19 cellular contexts compared by ENCODE assay signal in genomic region chr6:76681781-76682180, GRCh38.
DNase-seq lines count a peak whose midpoint lies in the region; ATAC-seq, FAIRE-seq and TF ChIP-seq lines count a peak whose summit lies in the region.
"Had no signal": no experiment of that assay in that cellular context is flagged by ENCODE, and none has a peak within 500 bp of the region (broad histone marks: within the 10 kb centered on the region; RNA-seq: fewer than 3 reads in every experiment).

No MANE protein-coding gene starts in this region.

- no peaks in the 10 kb centered on the region for H3F3A ChIP-seq in GM23248 (ENCODE audit: insufficient read depth)

- DNase-seq in GM23248: peak; percentile 45
- DNase-seq in Panc1 (ENCODE audit: low read depth, low spot score): no peak
- DNase-seq in endothelial cell of umbilical vein (ENCODE audit: low read depth, low spot score): peak; percentile 82
- DNase-seq in myocyte (ENCODE audit: low read depth): peak; percentile 39
- no peak for DNase-seq in kidney
- no peak for DNase-seq in Caco-2
- DNase-seq in amniotic stem cell (lab: John Stamatoyannopoulos, UW): no peak
- no peak for DNase-seq in activated CD4-positive, alpha-beta T cell treated with anti-CD3 and anti-CD28 coated beads, Interleukin-2, amount 10 ng/mL, durations not matched to agents 24 days and 14 days
- DNase-seq: C1 segment of cervical spinal cord, EL, GOT3, KBM-7, MM.1S, NCI-H1105, NCI-H187, NCI-H446 treated with DMSO at 0.1 percent for 48 hours, NCI-H774 had no signal

- H3K27me3 ChIP-seq in GM23248 (replicated peaks; ENCODE audit: insufficient read depth) (no peaks in the 10 kb centered on the region), Panc1 (ENCODE audit: control insufficient read depth, insufficient read depth, low read length) (no peaks in the 10 kb centered on the region), endothelial cell of umbilical vein (ENCODE audit: control insufficient read depth in 2 of 2, insufficient read depth in 2 of 2, low read length in 2 of 2) (no peaks in the 10 kb centered on the region), Caco-2 (replicated peaks; ENCODE audit: control insufficient read depth, insufficient read depth, low read length) (no peaks in the 10 kb centered on the region)

- no peak overlapping the region for H3K4me3 Mint-ChIP-seq in Caco-2 (ENCODE audit: unreplicated experiment)
- H3K4me3 Mint-ChIP-seq in activated CD4-positive, alpha-beta T cell treated with anti-CD3 and anti-CD28 coated beads, Interleukin-2, amount 10 ng/mL, durations not matched to agents 24 days and 14 days: no peak overlapping the region

- H3K27me3 Mint-ChIP-seq in Caco-2 (ENCODE audit: insufficient read depth, unreplicated experiment): peaks cover 7% of the 10 kb centered on the region
- no peaks in the 10 kb centered on the region for H3K27me3 Mint-ChIP-seq in activated CD4-positive, alpha-beta T cell treated with anti-CD3 and anti-CD28 coated beads, Interleukin-2, amount 10 ng/mL, durations not matched to agents 24 days and 14 days

- H3K4me2 ChIP-seq in GM23248 (ENCODE audit: unreplicated experiment) (no peak overlapping the region), endothelial cell of umbilical vein (ENCODE audit: insufficient read depth, low read length) (no peak overlapping the region)

- intact Hi-C loops in Panc1 (cut with micrococcal nuclease; ENCODE audit: unreplicated experiment) (no loop called here), endothelial cell of umbilical vein (cut with micrococcal nuclease) (loop anchor here (1.0 to 5.0 kb wide), 2 partner anchors 611 to 781 kb away; no protein-coding TSS in a partner anchor), kidney (cut with DNase I) (no loop called here), Caco-2 (cut with micrococcal nuclease; ENCODE audit: unreplicated experiment) (loop anchor here (2.0 to 5.0 kb wide), 3 partner anchors 181 to 775 kb away; no protein-coding TSS in a partner anchor)
- intact Hi-C loops in activated CD4-positive, alpha-beta T cell treated with anti-CD3 and anti-CD28 coated beads, Interleukin-2, amount 10 ng/mL, durations not matched to agents 24 days and 14 days (cut with micrococcal nuclease): no loop called here

- no peak for TF ChIP-seq POLR2A in endothelial cell of umbilical vein (IDR thresholded peaks at IDR 0.05; ENCODE audit: low read depth, low read length)

- H3K4me1 ChIP-seq in GM23248 (ENCODE audit: insufficient read depth): peaks cover 7% of the 10 kb centered on the region; the same call in 1 of the 2 replicates
- no peaks in the 10 kb centered on the region; the same call in 1 of the 2 replicates for H3K4me1 ChIP-seq in Panc1 (ENCODE audit: control insufficient read depth, insufficient read depth, low read length)
- H3K4me1 ChIP-seq in endothelial cell of umbilical vein (ENCODE audit: control insufficient read depth, extremely low read depth, insufficient read depth, low read length): peaks cover 8% of the 10 kb centered on the region
- no peaks in the 10 kb centered on the region for H3K4me1 ChIP-seq in kidney (ENCODE audit: control insufficient read depth in 1 of 2, insufficient read depth in 1 of 2, low read depth in 1 of 2, low read length in 2 of 2)
- no peaks in the 10 kb centered on the region for H3K4me1 ChIP-seq in Caco-2

- CTCF ChIA-PET in Panc1 (lab: Charles Lee) (no interaction called here), endothelial cell of umbilical vein (lab: Charles Lee) (interaction anchor here (1.0 to 4.4 kb wide), 14 partner anchors 9 to 788 kb away, joined by 3 to 63 read pairs (median 7); partner anchors contain the start of gene HTR1B), Caco-2 (lab: Charles Lee) (no interaction called here)

- H3K9ac ChIP-seq in GM23248: no peak overlapping the region
- no peak overlapping the region for H3K9ac ChIP-seq in endothelial cell of umbilical vein (replicated peaks; ENCODE audit: extremely low read depth, insufficient read depth, low read length)
- no peak overlapping the region for H3K9ac ChIP-seq in kidney (ENCODE audit: low read length in 2 of 2)

- H3K9me2 ChIP-seq in GM23248 (ENCODE audit: insufficient read depth): no peaks in the 10 kb centered on the region

- ATAC-seq in Panc1: no peak

- H3K4me1 Mint-ChIP-seq in Caco-2 (ENCODE audit: low read depth, unreplicated experiment): no peaks in the 10 kb centered on the region
- no peaks in the 10 kb centered on the region for H3K4me1 Mint-ChIP-seq in activated CD4-positive, alpha-beta T cell treated with anti-CD3 and anti-CD28 coated beads, Interleukin-2, amount 10 ng/mL, durations not matched to agents 24 days and 14 days

- no peaks in the 10 kb centered on the region for H3K9me3 ChIP-seq in GM23248 (ENCODE audit: low read depth)
- no peaks in the 10 kb centered on the region for H3K9me3 ChIP-seq in Panc1 (ENCODE audit: control insufficient read depth, insufficient read depth, low read depth, low read length)
- no peaks in the 10 kb centered on the region for H3K9me3 ChIP-seq in endothelial cell of umbilical vein (replicated peaks; ENCODE audit: control insufficient read depth, insufficient read depth, low read length)
- no peaks in the 10 kb centered on the region for H3K9me3 ChIP-seq in kidney (ENCODE audit: control insufficient read depth in 1 of 2, low read length in 2 of 2)
- H3K9me3 ChIP-seq in Caco-2: no peaks in the 10 kb centered on the region

- no peak overlapping the region for H2AFZ ChIP-seq in GM23248
- H2AFZ ChIP-seq in endothelial cell of umbilical vein (ENCODE audit: low read depth, low read length): no peak overlapping the region

- H3K36me3 Mint-ChIP-seq in Caco-2 (ENCODE audit: insufficient read depth, unreplicated experiment): no peaks in the 10 kb centered on the region
- no peaks in the 10 kb centered on the region for H3K36me3 Mint-ChIP-seq in activated CD4-positive, alpha-beta T cell treated with anti-CD3 and anti-CD28 coated beads, Interleukin-2, amount 10 ng/mL, durations not matched to agents 24 days and 14 days (ENCODE audit: low read depth)

- TF ChIP-seq CTCF in Panc1 (IDR thresholded peaks at IDR 0.05) (no peak), endothelial cell of umbilical vein (IDR thresholded peaks at IDR 0.05; ENCODE audit: extremely low read depth in 1 of 2, insufficient read depth in 1 of 2, low read depth in 1 of 2, low read length in 2 of 2) (no peak), kidney (IDR thresholded peaks at IDR 0.05; ENCODE audit: borderline replicate concordance, extremely low read depth, insufficient read depth) (no peak), Caco-2 (IDR thresholded peaks at IDR 0.05; ENCODE audit: insufficient read depth in 1 of 2, low read depth in 1 of 2, low read length in 1 of 2, severe bottlenecking in 1 of 2, unreplicated experiment in 1 of 2) (no peak)

- BruUV-seq in Panc1 (replicated peaks; lab: Mats Ljungman, UMichigan) (no TSS peak), endothelial cell of umbilical vein (replicated peaks; lab: Mats Ljungman, UMichigan) (no TSS peak), Caco-2 (replicated peaks; lab: Mats Ljungman, UMichigan) (no TSS peak)

- H3K36me3 ChIP-seq in GM23248 (ENCODE audit: low read depth): no peaks in the 10 kb centered on the region
- no peaks in the 10 kb centered on the region for H3K36me3 ChIP-seq in Panc1 (ENCODE audit: control insufficient read depth, insufficient read depth, low read length)
- no peaks in the 10 kb centered on the region for H3K36me3 ChIP-seq in endothelial cell of umbilical vein (ENCODE audit: control insufficient read depth in 2 of 2, extremely low read depth in 1 of 2, insufficient read depth in 2 of 2, low read length in 2 of 2)
- H3K36me3 ChIP-seq in kidney (ENCODE audit: control insufficient read depth in 1 of 2, insufficient read depth in 2 of 2, low read length in 2 of 2): no peaks in the 10 kb centered on the region
- H3K36me3 ChIP-seq in Caco-2 (ENCODE audit: control insufficient read depth, insufficient read depth, low read length): no peaks in the 10 kb centered on the region

- H3K27ac ChIP-seq in GM23248 (no peak overlapping the region), Panc1 (ENCODE audit: low read length) (peak overlapping the region; percentile 63; the same call in 1 of the 2 replicates), endothelial cell of umbilical vein (ENCODE audit: insufficient read depth, low read depth, low read length) (no peak overlapping the region), kidney (ENCODE audit: low read depth in 2 of 2, low read length in 2 of 2) (no peak overlapping the region)
- H3K27ac ChIP-seq: HL-60, SK-N-MC had no signal

- H4K20me1 ChIP-seq in GM23248 (ENCODE audit: insufficient read depth): no peaks in the 10 kb centered on the region
- H4K20me1 ChIP-seq in endothelial cell of umbilical vein (replicated peaks; ENCODE audit: control insufficient read depth, extremely low read depth, insufficient read depth, low read length): no peaks in the 10 kb centered on the region

- H3K9me1 ChIP-seq in endothelial cell of umbilical vein (replicated peaks; ENCODE audit: control insufficient read depth, extremely low read depth, insufficient read depth, low read length): no peaks in the 10 kb centered on the region

- H3K4me3 ChIP-seq in GM23248 (no peak overlapping the region), Panc1 (ENCODE audit: low read depth in 2 of 2, low read length in 2 of 2) (no peak overlapping the region), endothelial cell of umbilical vein (replicated peaks in 1 of 3; ENCODE audit: insufficient read depth in 1 of 3, low read depth in 1 of 3, low read length in 3 of 3) (no peak overlapping the region), kidney (ENCODE audit: low read length in 2 of 2) (no peak overlapping the region), Caco-2 (ENCODE audit: low read depth, low read length) (no peak overlapping the region)
- H3K4me3 ChIP-seq: SK-N-MC had no signal

- dilution Hi-C loops in endothelial cell of umbilical vein (cut with MboI; ENCODE audit: extremely low pct_ligation_motif_present, low sequenced_read_pairs): no loop called here

- FAIRE-seq in endothelial cell of umbilical vein (lab: Jason Lieb, UNC) (peak; percentile 38), kidney (lab: Jason Lieb, UNC) (no peak)

- H3K27ac Mint-ChIP-seq in Caco-2 (ENCODE audit: unreplicated experiment): no peak overlapping the region
- no peak overlapping the region for H3K27ac Mint-ChIP-seq in activated CD4-positive, alpha-beta T cell treated with anti-CD3 and anti-CD28 coated beads, Interleukin-2, amount 10 ng/mL, durations not matched to agents 24 days and 14 days

- no peaks in the 10 kb centered on the region for H3K9me3 Mint-ChIP-seq in Caco-2 (ENCODE audit: unreplicated experiment)
- H3K9me3 Mint-ChIP-seq in activated CD4-positive, alpha-beta T cell treated with anti-CD3 and anti-CD28 coated beads, Interleukin-2, amount 10 ng/mL, durations not matched to agents 24 days and 14 days: no peaks in the 10 kb centered on the region

- H3K79me2 ChIP-seq in GM23248 (ENCODE audit: insufficient read depth): no peaks in the 10 kb centered on the region
- no peaks in the 10 kb centered on the region for H3K79me2 ChIP-seq in endothelial cell of umbilical vein (ENCODE audit: control insufficient read depth, insufficient read depth, low read length)

- in situ Hi-C loops in GM23248 (cut with MboI) (no loop called here), Panc1 (cut with HindIII; ENCODE audit: low pct_unique_long_range_greater_than_20kb, low sequenced_read_pairs) (no loop called here)

- POLR2A ChIA-PET in Panc1 (lab: Charles Lee) (no interaction called here), endothelial cell of umbilical vein (lab: Charles Lee) (interaction anchor here (0.6 kb wide), 1 partner anchor 1052 kb away, joined by 6 read pairs; no protein-coding TSS in a partner anchor), Caco-2 (lab: Charles Lee) (no interaction called here)

Comparison
In these comparisons a context has a peak if more than half of its experiments do, and no peak if none do; other contexts are left out.
1. DNase-seq: peak in GM23248 (single experiment), endothelial cell of umbilical vein (single experiment) and myocyte (single experiment); none in Panc1 (single experiment), kidney (single experiment), Caco-2 (0 of 2), amniotic stem cell (single experiment) and activated CD4-positive, alpha-beta T cell treated with anti-CD3 and anti-CD28 coated beads, Interleukin-2, amount 10 ng/mL, durations not matched to agents 24 days and 14 days (single experiment).
2. intact Hi-C loops: an anchor here in endothelial cell of umbilical vein (1.0 to 5.0 kb wide) and Caco-2 (2.0 to 5.0 kb wide); none called in Panc1, kidney and activated CD4-positive, alpha-beta T cell treated with anti-CD3 and anti-CD28 coated beads, Interleukin-2, amount 10 ng/mL, durations not matched to agents 24 days and 14 days.